In genomic region chr12:124684496-124684895, GRCh38 we compare ENCODE assay signal across 12 cellular contexts.
DNase-seq lines count a peak whose midpoint lies in the region; TF ChIP-seq lines count a peak whose summit lies in the region.
"Had no signal": no experiment of that assay in that cellular context is flagged by ENCODE, and none has a peak within 500 bp of the region (broad histone marks: within the 10 kb centered on the region; RNA-seq: fewer than 3 reads in every experiment).

No MANE protein-coding gene starts in this region.

- peak overlapping the region; percentile 59 for H3K4me3 Mint-ChIP-seq in osteocyte (ENCODE audit: unreplicated experiment)
- H3K4me3 Mint-ChIP-seq: CD4-positive, CD25-positive, alpha-beta regulatory T cell; naive thymus-derived CD8-positive, alpha-beta T cell had no signal

- peak overlapping the region; percentile 62 for H3K4me2 ChIP-seq in PC-9

- no peaks in the 10 kb centered on the region for H4K20me1 ChIP-seq in PC-9 (ENCODE audit: insufficient read depth)

- POLR2A ChIA-PET in AG04450 (lab: Yijun Ruan, JAX), result no interaction called here
- POLR2A ChIA-PET in PC-9 (lab: Charles Lee; ENCODE audit: unreplicated experiment), result interaction anchor here (0.5 kb wide), 1 partner anchor 262 kb away, joined by 5 read pairs; no protein-coding TSS in a partner anchor

- BruUV-seq in PC-9 (replicated peaks; lab: Mats Ljungman, UMichigan), result no TSS peak

- no peaks in the 10 kb centered on the region for H3K27me3 Mint-ChIP-seq in osteocyte (ENCODE audit: unreplicated experiment)
- H3K27me3 Mint-ChIP-seq: naive thymus-derived CD8-positive, alpha-beta T cell had no signal

- H3K9me3 Mint-ChIP-seq in osteocyte (ENCODE audit: unreplicated experiment), result no peaks in the 10 kb centered on the region
- H3K9me3 Mint-ChIP-seq: CD4-positive, CD25-positive, alpha-beta regulatory T cell; naive thymus-derived CD8-positive, alpha-beta T cell had no signal

- peak overlapping the region; percentile 93 for H3K27ac Mint-ChIP-seq in osteocyte (ENCODE audit: unreplicated experiment)
- H3K27ac Mint-ChIP-seq: CD4-positive, CD25-positive, alpha-beta regulatory T cell had no signal

- H3K27me3 ChIP-seq in AG04450 (ENCODE audit: control insufficient read depth, insufficient read depth, low read length), result no peaks in the 10 kb centered on the region
- no peaks in the 10 kb centered on the region for H3K27me3 ChIP-seq in PC-9 (ENCODE audit: insufficient read depth, low read depth)

- CTCF ChIA-PET in AG04450 (lab: Charles Lee) (interaction anchor here (1.6 kb wide), 1 partner anchor 304 kb away, joined by 4 read pairs; no protein-coding TSS in a partner anchor), PC-9 (lab: Charles Lee) (no interaction called here)

- H3F3A ChIP-seq in PC-9 (ENCODE audit: insufficient read depth, low read depth), result peaks cover 63% of the 10 kb centered on the region

- H3K4me1 Mint-ChIP-seq in osteocyte (ENCODE audit: unreplicated experiment), result peaks cover 84% of the 10 kb centered on the region

- no peaks in the 10 kb centered on the region for H3K9me2 ChIP-seq in PC-9 (ENCODE audit: insufficient read depth)

- intact Hi-C loops in PC-9 (cut with micrococcal nuclease; ENCODE audit: unreplicated experiment), result loop anchor here (2.0 to 10.0 kb wide), 4 partner anchors 33 to 170 kb away; no protein-coding TSS in a partner anchor

- DNase-seq in AG04450 (ENCODE audit: low read depth, low spot score), result no peak
- no peak for DNase-seq in PC-9
- DNase-seq in epithelial cell of prostate (ENCODE audit: low read depth, low spot score), result no peak
- no peak for DNase-seq in osteocyte (ENCODE audit: extremely low spot score, unreplicated experiment)
- no peak for DNase-seq in NCI-H1105 (lab: John Stamatoyannopoulos, UW)
- DNase-seq in kidney tubule cell (ENCODE audit: low spot score), result no peak
- no peak for DNase-seq in GM19238 (ENCODE audit: insufficient read length, low spot score)
- no peak for DNase-seq in NCI-H1694 (lab: John Stamatoyannopoulos, UW)
- DNase-seq: activated CD4-positive, alpha-beta T cell treated with anti-CD3 and anti-CD28 coated beads, Interleukin-2, amount 50 U/mL, for 4 hours; CD4-positive, CD25-positive, alpha-beta regulatory T cell; effector memory CD4-positive, alpha-beta T cell; naive thymus-derived CD8-positive, alpha-beta T cell had no signal

- H3K79me2 ChIP-seq in PC-9 (ENCODE audit: low read depth), result no peaks in the 10 kb centered on the region

- H3K4me3 ChIP-seq in AG04450 (ENCODE audit: low read depth, low read length), result peak overlapping the region; percentile 33; the same call in 1 of the 2 replicates
- no peak overlapping the region; the same call in 1 of the 2 replicates for H3K4me3 ChIP-seq in PC-9

- no peak overlapping the region for H2AFZ ChIP-seq in PC-9

- no peaks in the 10 kb centered on the region for H3K36me3 Mint-ChIP-seq in osteocyte (ENCODE audit: unreplicated experiment)
- H3K36me3 Mint-ChIP-seq: CD4-positive, CD25-positive, alpha-beta regulatory T cell; naive thymus-derived CD8-positive, alpha-beta T cell had no signal

- H3K4me1 ChIP-seq in PC-9 (replicated peaks; ENCODE audit: insufficient read depth), result peaks cover 68% of the 10 kb centered on the region

- H3K9me3 ChIP-seq in AG04450 (ENCODE audit: control insufficient read depth, insufficient read depth, low read length) (peaks cover 8% of the 10 kb centered on the region), PC-9 (ENCODE audit: insufficient read depth, low read depth) (no peaks in the 10 kb centered on the region)

- TF ChIP-seq CTCF in AG04450 (IDR thresholded peaks at IDR 0.05; ENCODE audit: low read depth, low read length) (no peak), PC-9 (conservative IDR thresholded peaks at IDR 0.05) (no peak), osteocyte (IDR thresholded peaks at IDR 0.05) (no peak)

- H3K36me3 ChIP-seq in PC-9 (ENCODE audit: low read depth), result no peaks in the 10 kb centered on the region

- H3K27ac ChIP-seq in AG04450 (ENCODE audit: low read depth, low read length) (peak overlapping the region; percentile 23), PC-9 (peak overlapping the region; percentile 95), epithelial cell of prostate (peak overlapping the region; percentile 59)

Comparison
In these comparisons a context has a peak if more than half of its experiments do, and no peak if none do; other contexts are left out.
1. H3K27ac ChIP-seq: peak in every context shown above with its lines; median percentile 95 in PC-9; 59 in epithelial cell of prostate; 23 in AG04450.